Comparison of ENCODE assay signal across 23 cellular contexts in genomic region chr10:92103376-92104084, GRCh38.
DNase-seq lines count a peak whose midpoint lies in the region; ATAC-seq and TF ChIP-seq lines count a peak whose summit lies in the region.
"Had no signal": no experiment of that assay in that cellular context is flagged by ENCODE, and none has a peak within 500 bp of the region (broad histone marks: within the 10 kb centered on the region; RNA-seq: fewer than 3 reads in every experiment).

No MANE protein-coding gene starts in this region.

- peak; percentile 49 for ATAC-seq in PC-3
- ATAC-seq in HG03159 (IDR thresholded peaks at IDR 0.05; ENCODE audit: unreplicated experiment) = no peak
- ATAC-seq: activated CD8-positive, alpha-beta T cell treated with anti-CD3 and anti-CD28 coated beads for 36 hours; foreskin keratinocyte; naive thymus-derived CD4-positive, alpha-beta T cell had no signal

- H3K4me3 ChIP-seq in PC-3 (ENCODE audit: low read length) (no peak overlapping the region), fibroblast of the aortic adventitia (ENCODE audit: low read depth, low read length) (no peak overlapping the region), skeletal muscle tissue (ENCODE audit: low read length in 3 of 3) (no peak overlapping the region), MM.1S (ENCODE audit: low read length) (no peak overlapping the region)
- H3K4me3 ChIP-seq: Peyer's patch, SJCRH30, testis, uterus had no signal

- H3K9me2 ChIP-seq in PC-3 (replicated peaks; ENCODE audit: low read length) = no peaks in the 10 kb centered on the region
- no peaks in the 10 kb centered on the region for H3K9me2 ChIP-seq in MM.1S (replicated peaks; ENCODE audit: insufficient read depth, low read length)

- TF ChIP-seq CTCF in PC-3 (conservative IDR thresholded peaks at IDR 0.05; ENCODE audit: low read depth, low read length) = no peak
- TF ChIP-seq CTCF in fibroblast of the aortic adventitia (IDR thresholded peaks at IDR 0.05; ENCODE audit: insufficient read depth, low read length) = no peak
- no peak for TF ChIP-seq CTCF in MM.1S (IDR thresholded peaks at IDR 0.05; ENCODE audit: low read length)

- no peak overlapping the region for H3K9ac ChIP-seq in PC-3 (ENCODE audit: low read length)
- no peak overlapping the region for H3K9ac ChIP-seq in skeletal muscle tissue (ENCODE audit: low read depth in 1 of 3, low read length in 3 of 3)
- no peak overlapping the region for H3K9ac ChIP-seq in MM.1S (ENCODE audit: low read length)

- intact Hi-C loops in PC-3 (cut with micrococcal nuclease) = no loop called here

- no peak overlapping the region for H3K27ac ChIP-seq in PC-3 (ENCODE audit: low read length)
- peak overlapping the region; percentile 88 for H3K27ac ChIP-seq in skeletal muscle tissue (ENCODE audit: low read depth, low read length)
- no peak overlapping the region for H3K27ac ChIP-seq in MM.1S (ENCODE audit: low read length)
- H3K27ac ChIP-seq: foreskin keratinocyte, Peyer's patch, SJCRH30, testis, uterus had no signal

- H3K27me3 ChIP-seq in PC-3 (ENCODE audit: low read length) = no peaks in the 10 kb centered on the region
- no peaks in the 10 kb centered on the region for H3K27me3 ChIP-seq in skeletal muscle tissue (ENCODE audit: control insufficient read depth in 3 of 3, insufficient read depth in 3 of 3, low read length in 3 of 3)
- H3K27me3 ChIP-seq in MM.1S (replicated peaks; ENCODE audit: insufficient read depth, low read length) = no peaks in the 10 kb centered on the region
- H3K27me3 ChIP-seq: foreskin keratinocyte, Peyer's patch, SJCRH30, testis, uterus had no signal

- no peaks in the 10 kb centered on the region for H3K79me2 ChIP-seq in PC-3 (ENCODE audit: low read length)
- peaks cover 11% of the 10 kb centered on the region for H3K79me2 ChIP-seq in MM.1S (ENCODE audit: low read length)

- H3K36me3 ChIP-seq in PC-3 (ENCODE audit: low read depth, low read length) (no peaks in the 10 kb centered on the region), skeletal muscle tissue (ENCODE audit: control insufficient read depth in 3 of 3, insufficient read depth in 3 of 3, low read length in 3 of 3) (no peaks in the 10 kb centered on the region), MM.1S (replicated peaks; ENCODE audit: insufficient read depth, low read length) (no peaks in the 10 kb centered on the region)
- H3K36me3 ChIP-seq: Peyer's patch, SJCRH30, uterus had no signal

- no peaks in the 10 kb centered on the region for H3K9me3 ChIP-seq in PC-3 (ENCODE audit: low read length)
- no peaks in the 10 kb centered on the region for H3K9me3 ChIP-seq in skeletal muscle tissue (ENCODE audit: control insufficient read depth in 3 of 3, low read length in 3 of 3)
- H3K9me3 ChIP-seq in MM.1S (replicated peaks; ENCODE audit: insufficient read depth, low read length) = no peaks in the 10 kb centered on the region
- H3K9me3 ChIP-seq: Peyer's patch, SJCRH30, testis, uterus had no signal

- DNase-seq in ELR (ENCODE audit: low read depth) (peak; percentile 19), PC-3 (peak; percentile 48), fibroblast of the aortic adventitia (ENCODE audit: low read depth) (peak; percentile 72), MM.1S (no peak), AML-193 (lab: John Stamatoyannopoulos, UW) (no peak)
- DNase-seq: activated CD8-positive, alpha-beta T cell treated with anti-CD3 and anti-CD28 coated beads for 36 hours; CD4-positive, alpha-beta memory T cell; DMS153; foreskin keratinocyte; GF-D8; naive thymus-derived CD4-positive, alpha-beta T cell; NCI-H1105 treated with DMSO at 0.1 percent for 48 hours; NCI-H2081 treated with DMSO at 0.1 percent for 48 hours; NCI-H446 treated with DMSO at 0.1 percent for 48 hours; nucleus accumbens; Peyer's patch; SJCRH30; stimulated activated CD4-positive, alpha-beta T cell treated with anti-CD3 and anti-CD28 coated beads, Interleukin-4, amount 100 ng/mL, for 4 hours; stimulated activated naive CD4-positive, alpha-beta T cell; testis; uterus had no signal

- H3F3A ChIP-seq in PC-3 (ENCODE audit: low read length, unreplicated experiment) = no peaks in the 10 kb centered on the region
- peaks cover 12% of the 10 kb centered on the region; the same call in 1 of the 2 replicates for H3F3A ChIP-seq in MM.1S (ENCODE audit: insufficient read depth, low read length)

- POLR2A ChIA-PET in PC-3 (lab: Charles Lee; ENCODE audit: unreplicated experiment) = no interaction called here

- no TSS peak for BruUV-seq in PC-3 (replicated peaks; lab: Mats Ljungman, UMichigan)

- CTCF ChIA-PET in PC-3 (lab: Charles Lee) = no interaction called here

- H3K4me1 ChIP-seq in PC-3 (ENCODE audit: insufficient read depth, low read length) = peaks cover 31% of the 10 kb centered on the region
- peaks cover 27 to 43% (median 34%) of the 10 kb centered on the region in 3 donors for H3K4me1 ChIP-seq in skeletal muscle tissue (ENCODE audit: control insufficient read depth in 3 of 3, insufficient read depth in 3 of 3, low read length in 3 of 3)
- peaks cover 32% of the 10 kb centered on the region for H3K4me1 ChIP-seq in MM.1S (ENCODE audit: low read length)
- H3K4me1 ChIP-seq: foreskin keratinocyte, uterus had no signal

- H4K20me1 ChIP-seq in PC-3 (ENCODE audit: low read length) (peaks cover 5% of the 10 kb centered on the region; the same call in 1 of the 2 replicates), MM.1S (ENCODE audit: insufficient read depth, low read length) (no peaks in the 10 kb centered on the region)

- H3K4me2 ChIP-seq in PC-3 (ENCODE audit: low read length) (no peak overlapping the region), MM.1S (ENCODE audit: low read depth, low read length) (no peak overlapping the region)

- H2AFZ ChIP-seq in PC-3 (ENCODE audit: low read length) = no peak overlapping the region
- no peak overlapping the region for H2AFZ ChIP-seq in MM.1S (ENCODE audit: low read length)

Comparison
In these comparisons a context has a peak if more than half of its experiments do, and no peak if none do; other contexts are left out.
1. DNase-seq: peak in ELR (single experiment), PC-3 (single experiment) and fibroblast of the aortic adventitia (single experiment); none in MM.1S (single experiment) and AML-193 (0 of 2).